ENCODE assay signal across 8 cellular contexts in genomic region chrX:80807606-80808159, GRCh38. TPM values are rescaled to one million over a fixed set of nuclear protein-coding genes. Genes with fewer than 3 reads are reported as not detected.
DNase-seq lines count a peak whose midpoint lies in the region; ATAC-seq and TF ChIP-seq lines count a peak whose summit lies in the region.

No MANE protein-coding gene starts in this region.

- no peak for TF ChIP-seq CTCF in CD8-positive, alpha-beta T cell (IDR thresholded peaks at IDR 0.05)
- no peak for TF ChIP-seq CTCF in brain microvascular endothelial cell (IDR thresholded peaks at IDR 0.05; ENCODE audit: low read depth, low read length, missing control alignments)

- peak overlapping the region; percentile 42 for H3K56ac ChIP-seq in mesendoderm (ENCODE audit: low read length)

- H3K23ac ChIP-seq in mesendoderm (ENCODE audit: low read length), result no peak overlapping the region

- no peaks in the 10 kb centered on the region for H3K79me1 ChIP-seq in mesendoderm (ENCODE audit: low read length)

- POLR2A ChIA-PET in CD8-positive, alpha-beta T cell (lab: Charles Lee), result interaction anchor here (1.4 kb wide), 1 partner anchor 9 kb away, joined by 3 read pairs; no protein-coding TSS in a partner anchor

- H3K18ac ChIP-seq in mesendoderm (ENCODE audit: low read length), result no peak overlapping the region

- H2AK5ac ChIP-seq in mesendoderm (ENCODE audit: low read length), result no peak overlapping the region

- peak overlapping the region; percentile 98 for H3K27ac Mint-ChIP-seq in CD8-positive, alpha-beta T cell

- peak overlapping the region; percentile 97 for H3K4me3 Mint-ChIP-seq in CD8-positive, alpha-beta T cell

- no peaks in the 10 kb centered on the region for H3K27me3 Mint-ChIP-seq in CD8-positive, alpha-beta T cell (ENCODE audit: low read depth)

- peaks cover 13% of the 10 kb centered on the region for H3K36me3 Mint-ChIP-seq in CD8-positive, alpha-beta T cell

- H3K9me3 Mint-ChIP-seq in CD8-positive, alpha-beta T cell, result no peaks in the 10 kb centered on the region

- H3K4me3 ChIP-seq in CD8-positive, alpha-beta T cell (ENCODE audit: low read depth, low read length), result peak overlapping the region; percentile 96
- peak overlapping the region; percentile 71 for H3K4me3 ChIP-seq in brain microvascular endothelial cell (ENCODE audit: low read depth, low read length)
- H3K4me3 ChIP-seq in mesendoderm (ENCODE audit: low read length), result peak overlapping the region; percentile 22

- peaks cover 47% of the 10 kb centered on the region for H3K4me1 Mint-ChIP-seq in CD8-positive, alpha-beta T cell (ENCODE audit: low read depth)

- H3K4ac ChIP-seq in mesendoderm (ENCODE audit: low read depth, low read length), result no peak overlapping the region

- H2BK5ac ChIP-seq in mesendoderm (ENCODE audit: low read length), result no peak overlapping the region

- no peaks in the 10 kb centered on the region for H3K27me3 ChIP-seq in CD8-positive, alpha-beta T cell (ENCODE audit: insufficient read depth, low read length)
- H3K27me3 ChIP-seq in brain microvascular endothelial cell (replicated peaks) (no peaks in the 10 kb centered on the region), mesendoderm (ENCODE audit: insufficient read depth, low read length, poor library complexity) (no peaks in the 10 kb centered on the region)

- no peak overlapping the region for H2BK120ac ChIP-seq in mesendoderm (ENCODE audit: low read depth, low read length)

- no peak for DNase-seq in CD8-positive, alpha-beta T cell
- DNase-seq in brain microvascular endothelial cell, result no peak
- DNase-seq in mesendoderm, result no peak
- no peak for DNase-seq in effector CD4-positive, alpha-beta T cell
- no peak for DNase-seq in NCI-H1048 (lab: John Stamatoyannopoulos, UW)

- no peak overlapping the region for H4K5ac ChIP-seq in mesendoderm (ENCODE audit: low read length)

- no peak overlapping the region for H2BK15ac ChIP-seq in mesendoderm (replicated peaks; ENCODE audit: low read depth)

- in situ Hi-C loops in brain microvascular endothelial cell (cut with HindIII; ENCODE audit: low pct_ligation_motif_present, low sequenced_read_pairs), result no loop called here

- peak overlapping the region; percentile 44 for H3K9ac ChIP-seq in mesendoderm (ENCODE audit: low read length)

- H3K9me3 ChIP-seq in CD8-positive, alpha-beta T cell (ENCODE audit: low read length), result no peaks in the 10 kb centered on the region
- H3K9me3 ChIP-seq in KOPT-K1 (ENCODE audit: insufficient read depth, low read length, poor library complexity, severe bottlenecking), result no peaks in the 10 kb centered on the region

- ATAC-seq in CD8-positive, alpha-beta T cell, result no peak
- ATAC-seq in HG03196 (IDR thresholded peaks at IDR 0.05; ENCODE audit: unreplicated experiment) (no peak), HG03571 (IDR thresholded peaks at IDR 0.05; ENCODE audit: unreplicated experiment) (no peak)

- peaks cover 26% of the 10 kb centered on the region for H3K4me1 ChIP-seq in CD8-positive, alpha-beta T cell (ENCODE audit: insufficient read depth, low read length)
- H3K4me1 ChIP-seq in mesendoderm (ENCODE audit: control insufficient read depth, low read depth, low read length), result no peaks in the 10 kb centered on the region

- CTCF ChIA-PET in CD8-positive, alpha-beta T cell (lab: Charles Lee), result no interaction called here

- no CpG with 5 or more reads among the region's 15 CpGs for WGBS in mesendoderm (ENCODE audit: extremely low coverage, insufficient coverage, low lambda C conversion rate)

- intact Hi-C loops in CD8-positive, alpha-beta T cell (cut with DNase I, micrococcal nuclease), result loop anchor here (2.0 to 10.0 kb wide), 3 partner anchors 395 to 1863 kb away; partner anchors contain the start of genes P2RY10 (in 2 of the 2) and SH3BGRL (in 1 of the 2)

- no peaks in the 10 kb centered on the region for H3K36me3 ChIP-seq in CD8-positive, alpha-beta T cell (ENCODE audit: insufficient read depth, low read length)
- H3K36me3 ChIP-seq in KOPT-K1 (ENCODE audit: insufficient read depth, low read length) (no peaks in the 10 kb centered on the region), brain microvascular endothelial cell (replicated peaks) (no peaks in the 10 kb centered on the region), mesendoderm (ENCODE audit: control insufficient read depth, insufficient read depth, low read length) (no peaks in the 10 kb centered on the region)

- H3K27ac ChIP-seq in CD8-positive, alpha-beta T cell (ENCODE audit: low read depth, low read length), result peak overlapping the region; percentile 78
- H3K27ac ChIP-seq in KOPT-K1 (ENCODE audit: low read depth, low read length, poor library complexity, severe bottlenecking), result peak overlapping the region; percentile 75
- H3K27ac ChIP-seq in brain microvascular endothelial cell, result no peak overlapping the region
- H3K27ac ChIP-seq in mesendoderm (ENCODE audit: low read depth, low read length), result no peak overlapping the region

- no peak overlapping the region for H3K4me2 ChIP-seq in mesendoderm (ENCODE audit: low read length)

- H3K79me2 ChIP-seq in mesendoderm (ENCODE audit: control insufficient read depth, insufficient read depth, low read length), result peaks cover 2% of the 10 kb centered on the region

- H4K8ac ChIP-seq in mesendoderm (ENCODE audit: low read depth, low read length), result no peak overlapping the region

RNA-seq across cellular contexts. Expression of gene BRWD3, which starts 2.0 kb away (rescaled TPM):
- total RNA-seq in CD8-positive, alpha-beta T cell, result 10 to 100 TPM; 34.1 to 38.7 TPM
- 10.1 TPM for polyA plus RNA-seq in mesendoderm (2013, experiment 1 of 2)
- polyA plus RNA-seq in mesendoderm (2013, experiment 2 of 2), result 10.2 TPM

Comparison
In these comparisons a context has a peak if more than half of its experiments do, and no peak if none do; other contexts are left out.
1. H3K27ac ChIP-seq: peak in CD8-positive, alpha-beta T cell (single experiment) and KOPT-K1 (single experiment); none in brain microvascular endothelial cell (single experiment) and mesendoderm (single experiment).
2. H3K4me3 ChIP-seq: peak in every context shown above with its lines; median percentile 96 in CD8-positive, alpha-beta T cell; 71 in brain microvascular endothelial cell; 22 in mesendoderm.